ENCODE assay signal across 23 cellular contexts in genomic region chr7:46738713-46739220, GRCh38.
"Had no signal": no experiment of that assay in that cellular context is flagged by ENCODE, and none has a peak within 500 bp of the region (broad histone marks: within the 10 kb centered on the region; RNA-seq: fewer than 3 reads in every experiment).

No MANE protein-coding gene starts in this region.

- H3K4me3 ChIP-seq: body of pancreas, cardiac muscle cell, gastrocnemius medialis, ovary, psoas muscle, right atrium auricular region, tibial artery had no signal

- H3K36me3 ChIP-seq: cardiac muscle cell, gastrocnemius medialis, neutrophil, ovary, right atrium auricular region, tibial artery had no signal

- H3K4me1 ChIP-seq: body of pancreas, gastrocnemius medialis, psoas muscle had no signal

- H3K27me3 Mint-ChIP-seq: activated B cell treated with CpG ODN at 0.5 μM for 24 hours; activated naive CD8-positive, alpha-beta T cell treated with anti-CD3 and anti-CD28 coated beads, Interleukin-2, amount 50 U/mL, for 24 hours; memory B cell had no signal

- ATAC-seq: activated naive CD8-positive, alpha-beta T cell treated with anti-CD3 and anti-CD28 coated beads, Interleukin-2, amount 50 U/mL, for 24 hours; body of pancreas; left cardiac atrium had no signal

- H3K9me3 Mint-ChIP-seq: memory B cell, nephron had no signal

- H3K4me3 Mint-ChIP-seq: activated B cell treated with CpG ODN at 0.5 μM for 24 hours; activated naive CD8-positive, alpha-beta T cell treated with anti-CD3 and anti-CD28 coated beads, Interleukin-2, amount 50 U/mL, for 24 hours; memory B cell; nephron had no signal

- DNase-seq: activated B cell treated with CpG ODN at 0.5 μM for 24 hours; activated CD4-positive, alpha-beta T cell treated with anti-CD3 and anti-CD28 coated beads for 4 hours; activated CD4-positive, alpha-beta T cell treated with anti-CD3 and anti-CD28 coated beads, Interleukin-2, amount 50 U/mL, for 48 hours; activated naive CD4-positive, alpha-beta T cell treated with anti-CD3 and anti-CD28 coated beads, Interleukin-2, amount 50 U/mL, for 16 hours; activated naive CD8-positive, alpha-beta T cell treated with anti-CD3 and anti-CD28 coated beads, Interleukin-2, amount 50 U/mL, for 24 hours; activated T-cell treated with anti-CD3 and anti-CD28 coated beads, Interleukin-2, amount 50 U/mL, for 48 hours; body of pancreas; gastrocnemius medialis; hippocampal formation; islet precursor cell; left cardiac atrium; ovary; psoas muscle; stimulated activated CD4-positive, alpha-beta T cell treated with anti-CD3 and anti-CD28 coated beads, Interleukin-4, amount 100 ng/mL, for 24 hours; stimulated activated naive CD4-positive, alpha-beta T cell treated with Interleukin-2 at 50 U/mL for 16 hours; substantia nigra; T-helper 9 cell; tibial artery had no signal

- H3K9me3 ChIP-seq: body of pancreas, gastrocnemius medialis, ovary, right atrium auricular region, tibial artery had no signal

- H3K27me3 ChIP-seq: body of pancreas, cardiac muscle cell, gastrocnemius medialis, neutrophil, ovary, right atrium auricular region, tibial artery had no signal

- H3K27ac Mint-ChIP-seq: activated B cell treated with CpG ODN at 0.5 μM for 24 hours; activated naive CD8-positive, alpha-beta T cell treated with anti-CD3 and anti-CD28 coated beads, Interleukin-2, amount 50 U/mL, for 24 hours; memory B cell had no signal

- H3K4me1 Mint-ChIP-seq: activated B cell treated with CpG ODN at 0.5 μM for 24 hours; activated naive CD8-positive, alpha-beta T cell treated with anti-CD3 and anti-CD28 coated beads, Interleukin-2, amount 50 U/mL, for 24 hours; memory B cell had no signal

- H3K27ac ChIP-seq: body of pancreas, cardiac muscle cell, neutrophil, psoas muscle had no signal
